Comparison of ENCODE assay signal across 8 cellular contexts in the genomic region with DNA sequence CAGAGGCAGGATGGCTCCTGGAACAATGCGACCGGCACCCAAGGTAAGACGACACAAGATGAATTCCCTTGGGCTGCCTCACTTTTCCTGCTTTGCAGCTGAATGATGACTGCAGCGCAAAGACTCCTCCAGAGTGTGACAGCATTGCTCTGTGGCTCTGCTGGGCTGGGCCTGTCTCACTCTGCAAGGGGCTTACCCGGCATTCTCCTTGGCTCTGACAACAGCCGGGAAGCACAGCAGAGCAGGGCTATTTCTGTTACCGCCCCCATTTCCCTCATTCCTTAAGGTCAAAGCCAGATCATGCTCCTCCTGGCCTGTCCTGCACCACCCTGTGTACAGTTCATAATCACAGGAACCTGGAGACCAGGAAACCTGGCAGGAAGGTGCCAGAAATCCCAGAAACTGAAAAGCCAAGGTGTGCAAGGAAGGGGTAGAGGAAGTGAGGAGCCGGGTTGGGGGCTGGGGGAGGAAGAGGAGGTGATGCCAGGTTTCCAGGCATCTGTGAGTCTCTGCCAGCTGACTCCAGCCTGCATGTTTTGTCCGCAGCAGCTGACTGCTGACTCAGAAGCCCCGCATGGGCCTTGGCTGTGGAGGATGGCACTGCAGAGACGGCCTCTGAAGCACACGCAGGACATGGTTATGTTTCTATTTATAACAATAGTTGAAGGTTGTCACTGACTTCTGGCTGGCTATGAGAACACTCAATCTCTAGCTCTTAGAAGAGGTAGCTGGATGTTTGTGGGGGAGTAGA.
DNase-seq lines count a peak whose midpoint lies in the region; ATAC-seq and TF ChIP-seq lines count a peak whose summit lies in the region.

No MANE protein-coding gene starts in this region.

- peaks cover 69% of the 10 kb centered on the region for H3K79me2 ChIP-seq in hepatocyte

- no peaks in the 10 kb centered on the region for H3K36me3 ChIP-seq in hepatocyte (replicated peaks; ENCODE audit: insufficient read depth, low read depth)

- H3K9me2 ChIP-seq in hepatocyte (replicated peaks; ENCODE audit: insufficient read depth), result no peaks in the 10 kb centered on the region

- 40% methylated on average over 12 of the region's 12 CpGs for WGBS in hepatocyte (ENCODE audit: low lambda C conversion rate, missing lambda C conversion rate)

- H3K27ac ChIP-seq in hepatocyte, result peak overlapping the region; percentile 83

- peak; percentile 65 for TF ChIP-seq CTCF in astrocyte of the spinal cord (IDR thresholded peaks at IDR 0.05; ENCODE audit: low read depth, low read length)
- TF ChIP-seq CTCF in hepatocyte (IDR thresholded peaks at IDR 0.05; ENCODE audit: poor library complexity), result peak; percentile 53
- peak; percentile 57 for TF ChIP-seq CTCF in retinal pigment epithelial cell (conservative IDR thresholded peaks at IDR 0.05; ENCODE audit: low read depth, low read length)

- H3K27me3 ChIP-seq in hepatocyte, result no peaks in the 10 kb centered on the region

- no peaks in the 10 kb centered on the region for H4K20me1 ChIP-seq in hepatocyte (ENCODE audit: insufficient read depth, poor library complexity, severe bottlenecking)

- no peak overlapping the region for H2AFZ ChIP-seq in hepatocyte

- peaks cover 12% of the 10 kb centered on the region for H3K4me1 ChIP-seq in hepatocyte (ENCODE audit: insufficient read depth)

- in situ Hi-C loops in astrocyte of the spinal cord (cut with HindIII; ENCODE audit: low sequenced_read_pairs), result no loop called here

- H3K4me3 ChIP-seq in astrocyte of the spinal cord (ENCODE audit: low read depth, low read length) (no peak overlapping the region), hepatocyte (no peak overlapping the region), retinal pigment epithelial cell (ENCODE audit: low read length) (peak overlapping the region; percentile 28)

- peak overlapping the region; percentile 59 for H3K4me2 ChIP-seq in hepatocyte

- no peaks in the 10 kb centered on the region for H3K9me3 ChIP-seq in hepatocyte (ENCODE audit: low read depth)

- no peak for ATAC-seq in HG02885 (IDR thresholded peaks at IDR 0.05; ENCODE audit: poor library complexity, unreplicated experiment)
- ATAC-seq in GM18498 (IDR thresholded peaks at IDR 0.05; ENCODE audit: unreplicated experiment), result no peak
- ATAC-seq in HG02759 (IDR thresholded peaks at IDR 0.05; ENCODE audit: unreplicated experiment), result no peak

- DNase-seq in HT1080 (ENCODE audit: low read depth) (peak; percentile 87), astrocyte of the spinal cord (ENCODE audit: low read depth, low spot score) (peak; percentile 84), hepatocyte (ENCODE audit: low spot score) (peak; percentile 81), retinal pigment epithelial cell (ENCODE audit: low read depth) (peak; percentile 94)
- no peak for DNase-seq in stimulated activated naive CD4-positive, alpha-beta T cell (lab: John Stamatoyannopoulos, UW)

Comparison
In these comparisons a context has a peak if more than half of its experiments do, and no peak if none do; other contexts are left out.
1. DNase-seq: peak in HT1080 (single experiment), astrocyte of the spinal cord (single experiment), hepatocyte (single experiment) and retinal pigment epithelial cell (single experiment); none in stimulated activated naive CD4-positive, alpha-beta T cell (0 of 6).
2. Peak in every context shown above with its lines, with median percentiles within 50 percentile points of each other: CTCF ChIP-seq.